In the genomic region with DNA sequence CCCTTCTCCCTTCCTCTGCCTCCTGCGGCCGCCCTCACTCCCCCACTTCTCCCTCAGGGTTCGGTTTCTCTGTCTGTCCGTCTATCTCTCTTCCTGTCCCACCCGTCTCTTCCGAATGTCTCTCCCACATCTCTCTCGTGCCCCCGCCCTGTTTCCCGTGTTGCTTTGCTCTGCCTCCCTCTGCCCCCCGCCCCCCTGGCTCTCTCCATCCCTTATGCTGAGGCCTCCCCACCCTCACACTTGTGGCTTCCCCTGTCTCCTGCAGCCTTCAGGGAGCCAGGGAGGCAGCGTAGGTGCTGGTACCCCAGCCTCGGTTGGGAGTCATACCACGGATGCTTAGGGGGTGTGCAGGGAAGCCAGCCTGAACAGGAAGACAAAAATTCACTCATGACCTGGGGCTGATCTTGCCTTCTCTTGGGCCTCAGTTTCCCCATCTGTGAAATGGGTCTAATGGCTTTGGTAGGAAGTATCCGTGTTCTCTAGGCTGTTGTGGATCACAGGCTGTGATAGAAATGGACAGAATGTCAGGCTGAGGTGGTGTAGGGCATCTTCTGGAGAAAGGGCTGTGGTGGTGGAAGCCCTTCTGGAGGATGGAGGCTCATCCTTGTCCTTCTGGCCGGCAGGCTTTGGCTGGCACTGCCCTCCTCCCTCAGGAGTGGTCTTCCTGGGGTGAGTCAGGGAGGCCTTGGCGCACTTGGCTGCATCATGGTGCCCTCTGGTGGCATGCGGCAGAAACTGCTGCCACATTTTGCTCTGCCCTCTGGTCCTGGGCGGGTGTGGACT, we compare ENCODE assay signal across 1 cellular context.
TF ChIP-seq lines count a peak whose summit lies in the region.

No MANE protein-coding gene starts in this region.

TF ChIP-seq in HCT116, 20 proteins besides CTCF, POLR2A, EP300 and RAD21:
- TF ChIP-seq, protein P1, sequence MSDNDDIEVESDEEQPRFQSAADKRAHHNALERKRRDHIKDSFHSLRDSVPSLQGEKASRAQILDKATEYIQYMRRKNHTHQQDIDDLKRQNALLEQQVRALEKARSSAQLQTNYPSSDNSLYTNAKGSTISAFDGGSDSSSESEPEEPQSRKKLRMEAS (IDR thresholded peaks at IDR 0.05), result no peak
- TF ChIP-seq EZH2phosphoT487 (IDR thresholded peaks at IDR 0.05; ENCODE audit: borderline replicate concordance) (no peak), POLR2AphosphoS5 (IDR thresholded peaks at IDR 0.05; ENCODE audit: low read depth, low read length) (no peak), SIN3A (IDR thresholded peaks at IDR 0.05; ENCODE audit: low read depth) (no peak), FOSL1 (IDR thresholded peaks at IDR 0.05; ENCODE audit: low read depth) (no peak), ZNF274 (IDR thresholded peaks at IDR 0.05; ENCODE audit: low read depth, low read length) (no peak), CBX3 (IDR thresholded peaks at IDR 0.05; ENCODE audit: low read depth) (no peak), TCF7L2 (IDR thresholded peaks at IDR 0.05; ENCODE audit: borderline replicate concordance, extremely low read depth, insufficient read depth, insufficient read length) (no peak), YY1 (IDR thresholded peaks at IDR 0.05; ENCODE audit: extremely low read depth, insufficient replicate concordance, low read depth, low read length) (no peak), EGR1 (IDR thresholded peaks at IDR 0.05; ENCODE audit: low read depth) (no peak), SRF (IDR thresholded peaks at IDR 0.05; ENCODE audit: low read depth) (no peak), SP1 (IDR thresholded peaks at IDR 0.05; ENCODE audit: low read depth) (no peak), ZFX (IDR thresholded peaks at IDR 0.05) (no peak), CEBPB (IDR thresholded peaks at IDR 0.05; ENCODE audit: low read depth) (no peak), ELF1 (IDR thresholded peaks at IDR 0.05; ENCODE audit: borderline replicate concordance, low read depth) (no peak), JUND (IDR thresholded peaks at IDR 0.05) (no peak), ATF3 (IDR thresholded peaks at IDR 0.05) (no peak)
- TF ChIP-seq, protein P2, sequence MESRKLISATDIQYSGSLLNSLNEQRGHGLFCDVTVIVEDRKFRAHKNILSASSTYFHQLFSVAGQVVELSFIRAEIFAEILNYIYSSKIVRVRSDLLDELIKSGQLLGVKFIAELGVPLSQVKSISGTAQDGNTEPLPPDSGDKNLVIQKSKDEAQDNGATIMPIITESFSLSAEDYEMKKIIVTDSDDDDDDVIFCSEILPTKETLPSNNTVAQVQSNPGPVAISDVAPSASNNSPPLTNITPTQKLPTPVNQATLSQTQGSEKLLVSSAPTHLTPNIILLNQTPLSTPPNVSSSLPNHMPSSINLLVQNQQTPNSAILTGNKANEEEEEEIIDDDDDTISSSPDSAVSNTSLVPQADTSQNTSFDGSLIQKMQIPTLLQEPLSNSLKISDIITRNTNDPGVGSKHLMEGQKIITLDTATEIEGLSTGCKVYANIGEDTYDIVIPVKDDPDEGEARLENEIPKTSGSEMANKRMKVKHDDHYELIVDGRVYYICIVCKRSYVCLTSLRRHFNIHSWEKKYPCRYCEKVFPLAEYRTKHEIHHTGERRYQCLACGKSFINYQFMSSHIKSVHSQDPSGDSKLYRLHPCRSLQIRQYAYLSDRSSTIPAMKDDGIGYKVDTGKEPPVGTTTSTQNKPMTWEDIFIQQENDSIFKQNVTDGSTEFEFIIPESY (IDR thresholded peaks at IDR 0.05; ENCODE audit: extremely low read depth, insufficient replicate concordance, low read length), result no peak
- TF ChIP-seq, protein P3, sequence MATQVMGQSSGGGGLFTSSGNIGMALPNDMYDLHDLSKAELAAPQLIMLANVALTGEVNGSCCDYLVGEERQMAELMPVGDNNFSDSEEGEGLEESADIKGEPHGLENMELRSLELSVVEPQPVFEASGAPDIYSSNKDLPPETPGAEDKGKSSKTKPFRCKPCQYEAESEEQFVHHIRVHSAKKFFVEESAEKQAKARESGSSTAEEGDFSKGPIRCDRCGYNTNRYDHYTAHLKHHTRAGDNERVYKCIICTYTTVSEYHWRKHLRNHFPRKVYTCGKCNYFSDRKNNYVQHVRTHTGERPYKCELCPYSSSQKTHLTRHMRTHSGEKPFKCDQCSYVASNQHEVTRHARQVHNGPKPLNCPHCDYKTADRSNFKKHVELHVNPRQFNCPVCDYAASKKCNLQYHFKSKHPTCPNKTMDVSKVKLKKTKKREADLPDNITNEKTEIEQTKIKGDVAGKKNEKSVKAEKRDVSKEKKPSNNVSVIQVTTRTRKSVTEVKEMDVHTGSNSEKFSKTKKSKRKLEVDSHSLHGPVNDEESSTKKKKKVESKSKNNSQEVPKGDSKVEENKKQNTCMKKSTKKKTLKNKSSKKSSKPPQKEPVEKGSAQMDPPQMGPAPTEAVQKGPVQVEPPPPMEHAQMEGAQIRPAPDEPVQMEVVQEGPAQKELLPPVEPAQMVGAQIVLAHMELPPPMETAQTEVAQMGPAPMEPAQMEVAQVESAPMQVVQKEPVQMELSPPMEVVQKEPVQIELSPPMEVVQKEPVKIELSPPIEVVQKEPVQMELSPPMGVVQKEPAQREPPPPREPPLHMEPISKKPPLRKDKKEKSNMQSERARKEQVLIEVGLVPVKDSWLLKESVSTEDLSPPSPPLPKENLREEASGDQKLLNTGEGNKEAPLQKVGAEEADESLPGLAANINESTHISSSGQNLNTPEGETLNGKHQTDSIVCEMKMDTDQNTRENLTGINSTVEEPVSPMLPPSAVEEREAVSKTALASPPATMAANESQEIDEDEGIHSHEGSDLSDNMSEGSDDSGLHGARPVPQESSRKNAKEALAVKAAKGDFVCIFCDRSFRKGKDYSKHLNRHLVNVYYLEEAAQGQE (IDR thresholded peaks at IDR 0.05; ENCODE audit: low read depth), result no peak
